8 cellular contexts compared by ENCODE assay signal in genomic region chr22:27918351-27919221, GRCh38. TPM values are rescaled to one million over a fixed set of nuclear protein-coding genes. Genes with fewer than 3 reads are reported as not detected.
DNase-seq lines count a peak whose midpoint lies in the region; ATAC-seq and TF ChIP-seq lines count a peak whose summit lies in the region.

No MANE protein-coding gene starts in this region.

- peak; percentile 32 for ATAC-seq in activated CD8-positive, alpha-beta T cell treated with anti-CD3 and anti-CD28 coated beads, Interleukin-2, amount 10 ng/mL, durations not matched to agents 7 days and 5 days
- ATAC-seq in GM18505 (IDR thresholded peaks at IDR 0.05; ENCODE audit: unreplicated experiment) = no peak

- H3K4me2 ChIP-seq in mesenchymal stem cell (ENCODE audit: low read length, poor library complexity, severe bottlenecking) = peak overlapping the region; percentile 70

- peak overlapping the region; percentile 94 for H3K4me3 Mint-ChIP-seq in activated CD8-positive, alpha-beta T cell treated with anti-CD3 and anti-CD28 coated beads, Interleukin-2, amount 10 ng/mL, durations not matched to agents 7 days and 5 days

- H2AFZ ChIP-seq in mesenchymal stem cell (ENCODE audit: low read depth, low read length) = peak overlapping the region; percentile 78

- H2AK5ac ChIP-seq in mesenchymal stem cell (ENCODE audit: low read length, severe bottlenecking) = no peak overlapping the region

- H2BK12ac ChIP-seq in mesenchymal stem cell (ENCODE audit: low read length in 2 of 2) = peak overlapping the region in 1 of 2 experiments; percentile 15

- POLR2A ChIA-PET in activated CD8-positive, alpha-beta T cell treated with anti-CD3 and anti-CD28 coated beads, Interleukin-2, amount 10 ng/mL, durations not matched to agents 7 days and 5 days (lab: Charles Lee) = interaction anchor here (0.9 to 1.0 kb wide), 2 partner anchors 17 to 35 kb away, joined by 3 to 7 read pairs; no protein-coding TSS in a partner anchor

- peak overlapping the region; percentile 90 for H3K9ac ChIP-seq in mesenchymal stem cell (ENCODE audit: low read length)

- peak overlapping the region in 1 of 2 experiments; percentile 93 for H3K4ac ChIP-seq in mesenchymal stem cell (ENCODE audit: low read depth in 1 of 2, low read length in 2 of 2)

- CTCF ChIA-PET in activated CD8-positive, alpha-beta T cell treated with anti-CD3 and anti-CD28 coated beads, Interleukin-2, amount 10 ng/mL, durations not matched to agents 7 days and 5 days (lab: Charles Lee) = interaction anchor here (0.9 to 2.7 kb wide), 8 partner anchors 8 to 40 kb away, joined by 3 to 20 read pairs (median 4); no protein-coding TSS in a partner anchor

- peak overlapping the region; percentile 60 for H2BK5ac ChIP-seq in mesenchymal stem cell (ENCODE audit: low read depth, low read length, poor library complexity, severe bottlenecking)

- H3K27me3 ChIP-seq in mesenchymal stem cell (ENCODE audit: control insufficient read depth in 1 of 2, insufficient read depth in 1 of 2, low read length in 2 of 2) = no peaks in the 10 kb centered on the region

- H3K27ac ChIP-seq in mesenchymal stem cell (ENCODE audit: low read length, poor library complexity, severe bottlenecking) = peak overlapping the region; percentile 73

- H3K4me1 Mint-ChIP-seq in activated CD8-positive, alpha-beta T cell treated with anti-CD3 and anti-CD28 coated beads, Interleukin-2, amount 10 ng/mL, durations not matched to agents 7 days and 5 days (ENCODE audit: low read depth) = peaks cover 64% of the 10 kb centered on the region

- H3K14ac ChIP-seq in mesenchymal stem cell (ENCODE audit: low read length in 2 of 2) = peak overlapping the region in 1 of 2 experiments; percentile 80

- peak overlapping the region; percentile 92 to 97 for H3K4me3 ChIP-seq in mesenchymal stem cell (ENCODE audit: insufficient read depth in 1 of 2, low read depth in 1 of 2, low read length in 2 of 2)

- H3K9me3 ChIP-seq in mesenchymal stem cell (ENCODE audit: control insufficient read depth, low read length) = no peaks in the 10 kb centered on the region

- peak overlapping the region; percentile 94 for H4K91ac ChIP-seq in mesenchymal stem cell (ENCODE audit: low read length)

- no peaks in the 10 kb centered on the region for H3K27me3 Mint-ChIP-seq in activated CD8-positive, alpha-beta T cell treated with anti-CD3 and anti-CD28 coated beads, Interleukin-2, amount 10 ng/mL, durations not matched to agents 7 days and 5 days (ENCODE audit: low read depth)

- H3K9me3 Mint-ChIP-seq in activated CD8-positive, alpha-beta T cell treated with anti-CD3 and anti-CD28 coated beads, Interleukin-2, amount 10 ng/mL, durations not matched to agents 7 days and 5 days (ENCODE audit: insufficient read depth) = no peaks in the 10 kb centered on the region

- peak overlapping the region; percentile 92 for H2BK15ac ChIP-seq in mesenchymal stem cell (ENCODE audit: low read depth, poor library complexity, severe bottlenecking)

- H3K4me1 ChIP-seq in mesenchymal stem cell (ENCODE audit: control insufficient read depth, insufficient read depth, low read depth, low read length) = peaks cover 1% of the 10 kb centered on the region

- peak; percentile 44 for DNase-seq in COLO829 (ENCODE audit: low spot score)
- DNase-seq in H4 (ENCODE audit: low spot score) = peak; percentile 9
- DNase-seq in NCI-H1105 (lab: John Stamatoyannopoulos, UW) = peak; percentile 9
- DNase-seq in activated CD8-positive, alpha-beta T cell treated with anti-CD3 and anti-CD28 coated beads, Interleukin-2, amount 10 ng/mL, durations not matched to agents 7 days and 5 days = peak; percentile 59
- DNase-seq in effector CD8-positive, alpha-beta T cell (lab: John Stamatoyannopoulos, UW) = peak; percentile 40
- DNase-seq in mesenchymal stem cell = peak; percentile 71
- peak; percentile 39 for DNase-seq in stimulated activated CD8-positive, alpha-beta memory T cell treated with anti-CD3 and anti-CD28 coated beads, Interleukin-12 subunit alpha, Interleukin-12 subunit beta, amount 100 ng/mL, for 24 hours (ENCODE audit: extremely low read depth)

- H3K36me3 ChIP-seq in mesenchymal stem cell (ENCODE audit: control insufficient read depth in 1 of 2, insufficient read depth in 2 of 2, low read depth in 1 of 2, low read length in 2 of 2) = peaks cover 3% of the 10 kb centered on the region in 2 experiments

- H2BK120ac ChIP-seq in mesenchymal stem cell (ENCODE audit: low read depth, low read length) = peak overlapping the region; percentile 97

- WGBS in mesenchymal stem cell = under 1% methylated on average over 37 of the region's 60 CpGs

- H3K36me3 Mint-ChIP-seq in activated CD8-positive, alpha-beta T cell treated with anti-CD3 and anti-CD28 coated beads, Interleukin-2, amount 10 ng/mL, durations not matched to agents 7 days and 5 days (ENCODE audit: low read depth) = peaks cover 48% of the 10 kb centered on the region

- H3K27ac Mint-ChIP-seq in activated CD8-positive, alpha-beta T cell treated with anti-CD3 and anti-CD28 coated beads, Interleukin-2, amount 10 ng/mL, durations not matched to agents 7 days and 5 days = peak overlapping the region; percentile 98

- peak overlapping the region; percentile 69 for H4K8ac ChIP-seq in mesenchymal stem cell (ENCODE audit: low read length)

- peak overlapping the region in 1 of 2 experiments; percentile 14 for H3K23ac ChIP-seq in mesenchymal stem cell (ENCODE audit: low read length in 2 of 2)

- no peak for TF ChIP-seq POLR2A in GM18505 (IDR thresholded peaks at IDR 0.05; ENCODE audit: borderline replicate concordance, extremely low read depth, insufficient read depth, insufficient read length)

- peak overlapping the region; percentile 96 to 98 for H3K18ac ChIP-seq in mesenchymal stem cell (ENCODE audit: low read depth in 1 of 2, low read length in 2 of 2)

- peaks cover 7% of the 10 kb centered on the region for H3K79me1 ChIP-seq in mesenchymal stem cell (replicated peaks; ENCODE audit: low read length, poor library complexity, severe bottlenecking)

RNA-seq across cellular contexts. Expression of gene PITPNB, which starts 0.5 kb away (rescaled TPM):
- total RNA-seq in H4 (2014; rRNA removed; shearing (Covaris generic)) = 10.3 and 14.2 TPM in 2 replicates
- 10 to 100 TPM; 78.7 to 84.1 TPM for total RNA-seq in activated CD8-positive, alpha-beta T cell treated with anti-CD3 and anti-CD28 coated beads, Interleukin-2, amount 10 ng/mL, durations not matched to agents 7 days and 5 days
- polyA plus RNA-seq in mesenchymal stem cell (2013, experiment 1 of 2) = 48.3 TPM
- polyA plus RNA-seq in mesenchymal stem cell (2013, experiment 2 of 2) = 51.1 TPM

Comparison
In these comparisons a context has a peak if more than half of its experiments do, and no peak if none do; other contexts are left out.
1. DNase-seq: peak in every context shown above with its lines; median percentile 71 in mesenchymal stem cell; 59 in activated CD8-positive, alpha-beta T cell treated with anti-CD3 and anti-CD28 coated beads, Interleukin-2, amount 10 ng/mL, durations not matched to agents 7 days and 5 days; 44 in COLO829; 40 in effector CD8-positive, alpha-beta T cell; 39 in stimulated activated CD8-positive, alpha-beta memory T cell treated with anti-CD3 and anti-CD28 coated beads, Interleukin-12 subunit alpha, Interleukin-12 subunit beta, amount 100 ng/mL, for 24 hours; 9 in H4; 9 in NCI-H1105.